In genomic region chr21:33916200-33916567, GRCh38 we compare ENCODE assay signal across 8 cellular contexts. TPM values are rescaled to one million over a fixed set of nuclear protein-coding genes. Genes with fewer than 3 reads are reported as not detected.
A peak's percentile ranks its signal among the peaks of the same experiment; 100 is the strongest.
DNase-seq lines count a peak whose midpoint lies in the region; ATAC-seq, FAIRE-seq and TF ChIP-seq lines count a peak whose summit lies in the region.

No MANE protein-coding gene starts in this region.

- H3K27ac ChIP-seq in MM.1S (ENCODE audit: low read length), result no peak overlapping the region
- peak overlapping the region in 1 of 4 donors; percentile 51 for H3K27ac ChIP-seq in pancreas

- H3K4me3 ChIP-seq in GM08714 (ENCODE audit: low read length) (peak overlapping the region; percentile 51), MM.1S (ENCODE audit: low read length) (peak overlapping the region; percentile 92), epithelial cell of esophagus (ENCODE audit: low read length) (peak overlapping the region; percentile 92), pancreas (peak overlapping the region; percentile 61 to 83 (median 73))

- H3F3A ChIP-seq in MM.1S (ENCODE audit: insufficient read depth, low read length), result no peaks in the 10 kb centered on the region

- peak overlapping the region; percentile 26; the same call in 1 of the 2 replicates for H3K9ac ChIP-seq in MM.1S (ENCODE audit: low read length)

- DNase-seq in MM.1S, result no peak
- DNase-seq in epithelial cell of esophagus (ENCODE audit: low read depth), result no peak
- DNase-seq in pancreas, result no peak
- DNase-seq in NCI-H1417 treated with DMSO at 0.1 percent for 48 hours (lab: John Stamatoyannopoulos, UW), result no peak
- no peak for DNase-seq in NCI-H146 treated with DMSO at 0.1 percent for 48 hours (lab: John Stamatoyannopoulos, UW; ENCODE audit: unreplicated experiment)
- no peak for DNase-seq in stimulated activated CD4-positive, alpha-beta T cell treated with anti-CD3 and anti-CD28 coated beads, Interleukin-4, amount 100 ng/mL, for 24 hours
- DNase-seq in NCI-H1105 (lab: John Stamatoyannopoulos, UW), result no peak

- H2AFZ ChIP-seq in MM.1S (ENCODE audit: low read length), result peak overlapping the region; percentile 92

- H3K9me3 ChIP-seq in MM.1S (replicated peaks; ENCODE audit: insufficient read depth, low read length), result no peaks in the 10 kb centered on the region
- H3K9me3 ChIP-seq in pancreas, result no peaks in the 10 kb centered on the region

- H3K36me3 ChIP-seq in MM.1S (replicated peaks; ENCODE audit: insufficient read depth, low read length) (peaks cover 11% of the 10 kb centered on the region; the same call in 1 of the 2 replicates), pancreas (peaks cover 0 to 1% (median 0%) of the 10 kb centered on the region in 3 donors)

- H3K27me3 ChIP-seq in MM.1S (replicated peaks; ENCODE audit: insufficient read depth, low read length) (no peaks in the 10 kb centered on the region), pancreas (no peaks in the 10 kb centered on the region)

- H3K4me1 ChIP-seq in MM.1S (ENCODE audit: low read length), result peaks cover 12% of the 10 kb centered on the region
- peaks cover 0 to 11% (median 7%) of the 10 kb centered on the region in 3 donors for H3K4me1 ChIP-seq in pancreas

- 50 to 55% methylated on average over 5 of the region's 5 CpGs for WGBS in pancreas, 2 donors

- H3K79me2 ChIP-seq in MM.1S (ENCODE audit: low read length), result peaks cover 45% of the 10 kb centered on the region

- H3K4me2 ChIP-seq in MM.1S (ENCODE audit: low read depth, low read length), result peak overlapping the region; percentile 78

- no peaks in the 10 kb centered on the region for H3K9me2 ChIP-seq in MM.1S (replicated peaks; ENCODE audit: insufficient read depth, low read length)

- intact Hi-C loops in pancreas (cut with DNase I), result no loop called here

- ATAC-seq in pancreas, result peak in 2 of 4 donors; percentile 1 to 6

- H4K20me1 ChIP-seq in MM.1S (ENCODE audit: insufficient read depth, low read length), result no peaks in the 10 kb centered on the region

- FAIRE-seq in pancreas (lab: Jason Lieb, UNC), result no peak

- TF ChIP-seq CTCF in MM.1S (IDR thresholded peaks at IDR 0.05; ENCODE audit: low read length), result no peak
- no peak for TF ChIP-seq CTCF in epithelial cell of esophagus (IDR thresholded peaks at IDR 0.05; ENCODE audit: insufficient read depth, low read depth, low read length, missing control alignments)
- TF ChIP-seq CTCF in pancreas (IDR thresholded peaks at IDR 0.05), result no peak

RNA-seq across cellular contexts. Expression of gene ATP5PO, which starts 0.6 kb away (rescaled TPM):
- total RNA-seq in pancreas, result 10 to 100 TPM; 52.0 to 82.4 (median 72.7) TPM
- polyA plus RNA-seq in pancreas, result 100 to 1,000 TPM; 113 to 124 TPM
